In the genomic region with DNA sequence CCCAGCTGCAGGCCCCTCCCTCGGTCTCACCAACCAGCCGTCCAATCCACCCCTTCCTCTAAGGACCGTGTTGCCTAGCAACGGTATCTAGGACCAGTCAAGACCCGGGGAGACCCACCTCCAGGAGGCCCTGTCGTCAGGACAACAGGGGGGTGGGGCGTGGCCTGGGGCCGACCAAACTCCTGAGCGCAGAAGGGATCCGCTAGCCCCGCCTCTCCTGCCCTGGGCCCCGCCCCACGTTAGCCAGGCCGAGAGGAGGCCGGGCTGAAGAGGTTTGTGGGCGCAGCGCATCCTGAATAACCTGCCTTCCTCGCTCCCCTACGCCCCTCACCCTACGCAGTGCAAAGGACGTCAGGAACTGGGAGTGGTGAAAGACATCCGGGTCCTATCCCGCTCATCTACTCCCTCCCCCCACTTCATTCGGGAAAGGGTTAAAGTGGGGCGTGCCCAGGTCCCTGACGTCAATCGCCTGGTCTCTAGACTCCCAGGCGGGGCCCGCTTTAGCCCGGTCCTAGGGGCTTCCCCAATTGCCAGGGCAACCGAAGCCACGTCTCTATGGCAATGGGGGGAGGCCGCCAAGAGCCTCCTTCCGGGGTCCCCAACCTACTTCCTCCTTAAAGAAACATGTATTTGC, we compare ENCODE assay signal across 8 cellular contexts. TPM values are rescaled to one million over a fixed set of nuclear protein-coding genes. Genes with fewer than 3 reads are reported as not detected.
DNase-seq lines count a peak whose midpoint lies in the region; ATAC-seq, FAIRE-seq and TF ChIP-seq lines count a peak whose summit lies in the region.

No MANE protein-coding gene starts in this region.

- H3K4me1 ChIP-seq in keratinocyte (ENCODE audit: control insufficient read depth, extremely low read depth, insufficient read depth, low read length): peaks cover 5% of the 10 kb centered on the region

- ATAC-seq in GM21717 (IDR thresholded peaks at IDR 0.05; ENCODE audit: unreplicated experiment): peak; percentile 67
- ATAC-seq in activated CD4-positive, CD25-positive, alpha-beta regulatory T cell treated with anti-CD3 and anti-CD28 coated beads, Interleukin-2, amount 50 U/mL, for 24 hours: peak; percentile 88 to 90

- no peaks in the 10 kb centered on the region for H4K20me1 ChIP-seq in keratinocyte (ENCODE audit: control insufficient read depth, extremely low read depth, insufficient read depth, low read length)

- no peaks in the 10 kb centered on the region for H3K27me3 ChIP-seq in keratinocyte (ENCODE audit: control insufficient read depth, extremely low read depth, insufficient read depth, low read length)

- H3K27ac ChIP-seq in keratinocyte (ENCODE audit: control insufficient read depth, insufficient read depth, low read length): peak overlapping the region; percentile 20

- no peak for TF ChIP-seq CTCF in keratinocyte (optimal IDR thresholded peaks at IDR 0.05 in 1 of 3, IDR thresholded peaks at IDR 0.05 in 1 of 3, conservative IDR thresholded peaks at IDR 0.05 in 1 of 3; ENCODE audit: extremely low read depth in 1 of 3, insufficient read depth in 2 of 3, low read length in 3 of 3)

- peak overlapping the region; percentile 83 for H3K4me2 ChIP-seq in keratinocyte (ENCODE audit: control insufficient read depth, extremely low read depth, insufficient read depth, low read depth, low read length)

- H2AFZ ChIP-seq in keratinocyte (ENCODE audit: control insufficient read depth, low read length): peak overlapping the region; percentile 84

- H3K4me3 ChIP-seq in keratinocyte (ENCODE audit: control insufficient read depth in 2 of 3, extremely low read depth in 1 of 3, insufficient read depth in 2 of 3, low read depth in 1 of 3, low read length in 3 of 3): peak overlapping the region; percentile 32 to 68 (median 32)

- H3K9ac ChIP-seq in keratinocyte (ENCODE audit: control insufficient read depth, extremely low read depth, insufficient read depth, low read length): peak overlapping the region; percentile 52

- dilution Hi-C loops in keratinocyte (cut with MboI; ENCODE audit: extremely low pct_ligation_motif_present, low sequenced_read_pairs): no loop called here

- no peaks in the 10 kb centered on the region for H3K9me1 ChIP-seq in keratinocyte (ENCODE audit: control insufficient read depth, extremely low read depth, insufficient read depth, low read length)

- no peaks in the 10 kb centered on the region for H3K9me3 ChIP-seq in keratinocyte (ENCODE audit: control insufficient read depth, low read depth, low read length)

- no peak for FAIRE-seq in keratinocyte (lab: Jason Lieb, UNC)

- H3K36me3 ChIP-seq in keratinocyte (ENCODE audit: control insufficient read depth in 2 of 2, extremely low read depth in 1 of 2, insufficient read depth in 2 of 2, low read length in 2 of 2): no peaks in the 10 kb centered on the region

- peak; percentile 94 for DNase-seq in DMS79 treated with DMSO at 0.1 percent for 48 hours (lab: John Stamatoyannopoulos, UW)
- DNase-seq in NCI-H1092 (lab: John Stamatoyannopoulos, UW): peak; percentile 91
- peak; percentile 66 to 92 for DNase-seq in cerebellar nuclear complex (lab: John Stamatoyannopoulos, UW)
- no peak for DNase-seq in keratinocyte (ENCODE audit: low read depth, low spot score)
- peak; percentile 81 to 85 for DNase-seq in stimulated activated CD4-positive, alpha-beta T cell treated with anti-CD3 and anti-CD28 coated beads, Interleukin-15, amount 100 ng/mL, for 1 hour (ENCODE audit: low read depth in 1 of 2, low spot score in 1 of 2)
- DNase-seq in NCI-H446 (lab: John Stamatoyannopoulos, UW): no peak

- no peaks in the 10 kb centered on the region for H3K79me2 ChIP-seq in keratinocyte (ENCODE audit: control insufficient read depth, insufficient read depth, low read length)

RNA-seq across cellular contexts. Expression of a gene that starts 14.7 kb away (rescaled TPM):
- polyA plus RNA-seq in keratinocyte: 4.5 to 7.2 TPM (median 5.5 TPM) in 3 replicates
- polyA plus RNA-seq in keratinocyte (2011; ENCODE audit: low read depth): 2.0 TPM
- polyA plus RNA-seq in keratinocyte (2011; cell fraction: cytosol; rRNA removed): 2.5 and 5.6 TPM in 2 replicates
- 18.1 and 23.3 TPM in 2 replicates for polyA plus RNA-seq in keratinocyte (2011; cell fraction: nucleus; rRNA removed)
- polyA plus RNA-seq in keratinocyte (2012; ENCODE audit: low replicate concordance): 3.8 and 7.9 TPM in 2 replicates
- 4.7 to 19.3 TPM (median 5.7 TPM) in 3 replicates for polyA minus RNA-seq in keratinocyte
- polyA minus RNA-seq in keratinocyte (2011; cell fraction: cytosol; rRNA and poly(A)+ RNA removed): 9.2 TPM
- 4.5 and 7.7 TPM in 2 replicates for polyA minus RNA-seq in keratinocyte (2011; cell fraction: nucleus; rRNA and poly(A)+ RNA removed)

RNA-seq across cellular contexts. Expression of a gene that starts 14.8 kb away (rescaled TPM):
- polyA plus RNA-seq in keratinocyte: 300 to 633 TPM (median 301 TPM) in 3 replicates
- 320 TPM for polyA plus RNA-seq in keratinocyte (2011; ENCODE audit: low read depth)
- 104 and 182 TPM in 2 replicates for polyA plus RNA-seq in keratinocyte (2011; cell fraction: cytosol; rRNA removed)
- polyA plus RNA-seq in keratinocyte (2011; cell fraction: nucleus; rRNA removed): 2,509 and 2,890 TPM in 2 replicates
- polyA plus RNA-seq in keratinocyte (2012; ENCODE audit: low replicate concordance): 288 and 791 TPM in 2 replicates
- 244 to 273 TPM (median 251 TPM) in 3 replicates for polyA minus RNA-seq in keratinocyte
- 158 TPM for polyA minus RNA-seq in keratinocyte (2011; cell fraction: cytosol; rRNA and poly(A)+ RNA removed)
- polyA minus RNA-seq in keratinocyte (2011; cell fraction: nucleus; rRNA and poly(A)+ RNA removed): 250 and 252 TPM in 2 replicates

RNA-seq across cellular contexts. Expression of a gene that starts 25.8 kb away (rescaled TPM):
- polyA plus RNA-seq in keratinocyte: 0.12 to 0.22 TPM (median 0.18 TPM) in 3 replicates
- polyA plus RNA-seq in keratinocyte (2011; ENCODE audit: low read depth): 0.91 TPM
- polyA plus RNA-seq in keratinocyte (2011; cell fraction: cytosol; rRNA removed): 0.08 TPM in 1 of 2 replicates, not detected in the other
- 0.96 and 2.1 TPM in 2 replicates for polyA plus RNA-seq in keratinocyte (2011; cell fraction: nucleus; rRNA removed)
- 0.17 and 0.96 TPM in 2 replicates for polyA plus RNA-seq in keratinocyte (2012; ENCODE audit: low replicate concordance)
- not detected in 3 replicates for polyA minus RNA-seq in keratinocyte
- not detected for polyA minus RNA-seq in keratinocyte (2011; cell fraction: cytosol; rRNA and poly(A)+ RNA removed)
- polyA minus RNA-seq in keratinocyte (2011; cell fraction: nucleus; rRNA and poly(A)+ RNA removed): 0.32 and 1.2 TPM in 2 replicates

RNA-seq across cellular contexts. Expression of a gene that starts 29.4 kb away (rescaled TPM):
- polyA plus RNA-seq in keratinocyte: 3.7 to 6.3 TPM (median 4.7 TPM) in 3 replicates
- polyA plus RNA-seq in keratinocyte (2011; ENCODE audit: low read depth): 37.4 TPM
- 2.5 and 4.6 TPM in 2 replicates for polyA plus RNA-seq in keratinocyte (2011; cell fraction: cytosol; rRNA removed)
- polyA plus RNA-seq in keratinocyte (2011; cell fraction: nucleus; rRNA removed): 13.5 and 19.5 TPM in 2 replicates
- polyA plus RNA-seq in keratinocyte (2012; ENCODE audit: low replicate concordance): 18.0 and 25.1 TPM in 2 replicates
- 9.5 to 27.7 TPM (median 17.8 TPM) in 3 replicates for polyA minus RNA-seq in keratinocyte
- polyA minus RNA-seq in keratinocyte (2011; cell fraction: cytosol; rRNA and poly(A)+ RNA removed): 8.4 TPM
- polyA minus RNA-seq in keratinocyte (2011; cell fraction: nucleus; rRNA and poly(A)+ RNA removed): 11.5 and 17.1 TPM in 2 replicates

RNA-seq across cellular contexts. Expression of a gene that starts 34.3 kb away (rescaled TPM):
- polyA plus RNA-seq in keratinocyte: 52.8 to 61.6 TPM (median 55.3 TPM) in 3 replicates
- polyA plus RNA-seq in keratinocyte (2011; ENCODE audit: low read depth): 43.8 TPM
- polyA plus RNA-seq in keratinocyte (2011; cell fraction: cytosol; rRNA removed): 50.2 and 55.4 TPM in 2 replicates
- 75.4 and 76.5 TPM in 2 replicates for polyA plus RNA-seq in keratinocyte (2011; cell fraction: nucleus; rRNA removed)
- polyA plus RNA-seq in keratinocyte (2012; ENCODE audit: low replicate concordance): 45.3 and 50.3 TPM in 2 replicates
- polyA minus RNA-seq in keratinocyte: 41.1 to 77.5 TPM (median 49.7 TPM) in 3 replicates
- polyA minus RNA-seq in keratinocyte (2011; cell fraction: cytosol; rRNA and poly(A)+ RNA removed): 36.1 TPM
- 41.4 and 42.0 TPM in 2 replicates for polyA minus RNA-seq in keratinocyte (2011; cell fraction: nucleus; rRNA and poly(A)+ RNA removed)

Comparison
In these comparisons a context has a peak if more than half of its experiments do, and no peak if none do; other contexts are left out.
1. DNase-seq: peak in DMS79 treated with DMSO at 0.1 percent for 48 hours (single experiment), NCI-H1092 (single experiment), cerebellar nuclear complex (2 of 2) and stimulated activated CD4-positive, alpha-beta T cell treated with anti-CD3 and anti-CD28 coated beads, Interleukin-15, amount 100 ng/mL, for 1 hour (2 of 2); none in keratinocyte (single experiment) and NCI-H446 (0 of 2).